ENCODE assay signal across 16 cellular contexts in the genomic region with DNA sequence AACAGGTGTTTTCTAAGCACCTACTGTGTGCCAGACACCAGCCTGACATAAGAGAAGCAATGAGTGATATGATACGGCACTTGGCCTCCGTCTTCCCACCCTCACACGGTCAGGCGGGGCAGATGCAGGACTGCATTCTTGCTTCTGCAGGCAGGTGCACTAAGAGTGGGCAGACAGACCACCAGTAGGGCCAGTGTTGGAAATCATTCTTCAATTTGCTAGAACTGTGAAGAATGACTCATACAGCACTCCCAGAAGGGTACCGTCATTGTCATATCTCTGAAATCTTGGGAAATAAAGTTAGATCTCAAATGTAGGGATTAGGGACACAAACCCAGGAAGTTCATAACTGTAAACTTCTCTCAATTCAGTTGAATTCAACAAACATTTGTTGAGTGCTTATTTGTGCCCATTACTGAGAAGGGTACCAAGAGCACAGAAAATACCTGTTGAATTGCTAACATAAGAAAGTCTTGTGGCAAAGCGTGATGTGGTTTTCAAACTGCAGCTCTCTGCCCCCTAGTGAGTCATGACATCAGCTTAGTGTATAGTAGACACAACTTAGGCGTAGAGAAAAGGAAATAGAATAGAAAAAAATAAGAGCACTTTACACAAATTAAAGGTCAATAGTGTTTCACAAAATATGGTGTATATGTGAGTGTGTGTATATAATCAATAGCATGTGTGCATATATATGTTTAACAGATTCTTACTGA.
DNase-seq lines count a peak whose midpoint lies in the region; ATAC-seq and TF ChIP-seq lines count a peak whose summit lies in the region.
"Had no signal": no experiment of that assay in that cellular context is flagged by ENCODE, and none has a peak within 500 bp of the region (broad histone marks: within the 10 kb centered on the region; RNA-seq: fewer than 3 reads in every experiment).

No MANE protein-coding gene starts in this region.

- H3K4me2 ChIP-seq in DND-41 (ENCODE audit: insufficient read depth, low read length) (no peak overlapping the region), SK-N-SH (no peak overlapping the region)

- H3K4me3 ChIP-seq in DND-41 (ENCODE audit: low read depth in 1 of 2, low read length in 2 of 2): no peak overlapping the region
- H3K4me3 ChIP-seq in SK-N-SH (ENCODE audit: low read depth in 2 of 2, low read length in 1 of 2): no peak overlapping the region
- no peak overlapping the region for H3K4me3 ChIP-seq in epithelial cell of esophagus (ENCODE audit: low read length)
- no peak overlapping the region for H3K4me3 ChIP-seq in CD4-positive, alpha-beta memory T cell (ENCODE audit: low read length in 2 of 2)
- H3K4me3 ChIP-seq: pancreas, testis had no signal

- H3K9me2 ChIP-seq in SK-N-SH: no peaks in the 10 kb centered on the region

- peaks cover 9 to 17% of the 10 kb centered on the region in 2 donors for H3K27me3 Mint-ChIP-seq in CD4-positive, alpha-beta memory T cell

- H4K20me1 ChIP-seq in DND-41 (ENCODE audit: insufficient read depth, low read length) (no peaks in the 10 kb centered on the region), SK-N-SH (ENCODE audit: insufficient read depth) (no peaks in the 10 kb centered on the region)

- H3K36me3 ChIP-seq in DND-41 (ENCODE audit: insufficient read depth, low read length) (no peaks in the 10 kb centered on the region), SK-N-SH (replicated peaks in 1 of 2; ENCODE audit: control insufficient read depth in 1 of 2, insufficient read depth in 2 of 2, low read length in 1 of 2) (no peaks in the 10 kb centered on the region)
- H3K36me3 ChIP-seq in CD4-positive, alpha-beta memory T cell (ENCODE audit: insufficient read depth, low read length): no peaks in the 10 kb centered on the region
- H3K36me3 ChIP-seq: pancreas had no signal

- intact Hi-C loops in CD4-positive, alpha-beta memory T cell (cut with micrococcal nuclease): no loop called here

- CTCF ChIA-PET in SK-N-SH (lab: Yijun Ruan, JAX): interaction anchor here (1.2 to 5.3 kb wide), 3 partner anchors 7 to 204 kb away, joined by 4 to 31 read pairs (median 6); no protein-coding TSS in a partner anchor
- CTCF ChIA-PET in CD4-positive, alpha-beta memory T cell (lab: Charles Lee; ENCODE audit: partially characterized antibody): interaction anchor here (0.6 to 2.3 kb wide), 3 partner anchors 14 to 36 kb away, joined by 3 to 6 read pairs (median 3); no protein-coding TSS in a partner anchor

- H3K4me1 ChIP-seq in DND-41 (ENCODE audit: insufficient read depth, low read length): no peaks in the 10 kb centered on the region
- H3K4me1 ChIP-seq in SK-N-SH (ENCODE audit: control insufficient read depth in 1 of 2, insufficient read depth in 2 of 2, low read depth in 1 of 2, low read length in 1 of 2): peaks cover 0 to 21% of the 10 kb centered on the region in 2 experiments; a peak in 2 of 4 replicates
- H3K4me1 ChIP-seq in CD4-positive, alpha-beta memory T cell (ENCODE audit: insufficient read depth, low read length): no peaks in the 10 kb centered on the region
- H3K4me1 ChIP-seq: pancreas, testis had no signal

- no peaks in the 10 kb centered on the region for H3K79me2 ChIP-seq in DND-41 (ENCODE audit: insufficient read depth, low read length)
- no peaks in the 10 kb centered on the region for H3K79me2 ChIP-seq in SK-N-SH (ENCODE audit: insufficient read depth)

- H3K27me3 ChIP-seq in DND-41 (ENCODE audit: insufficient read depth, low read length, poor library complexity): peaks cover 3% of the 10 kb centered on the region
- no peaks in the 10 kb centered on the region for H3K27me3 ChIP-seq in SK-N-SH (ENCODE audit: insufficient read depth)
- no peaks in the 10 kb centered on the region for H3K27me3 ChIP-seq in CD4-positive, alpha-beta memory T cell (ENCODE audit: insufficient read depth, low read length)
- H3K27me3 ChIP-seq: pancreas, testis had no signal

- no peak for TF ChIP-seq RAD21 in SK-N-SH (IDR thresholded peaks at IDR 0.05; ENCODE audit: low read length)

- no peaks in the 10 kb centered on the region for H3K9me3 Mint-ChIP-seq in CD4-positive, alpha-beta memory T cell
- H3K9me3 Mint-ChIP-seq: naive thymus-derived CD8-positive, alpha-beta T cell had no signal

- TF ChIP-seq CTCF in DND-41 (IDR thresholded peaks at IDR 0.05; ENCODE audit: borderline replicate concordance, extremely low read depth, low read length, poor library complexity, severe bottlenecking): no peak
- TF ChIP-seq CTCF in SK-N-SH (IDR thresholded peaks at IDR 0.05): 0 out of 2 replicates have a peak, but pooled peaks have one; percentile 10
- no peak for TF ChIP-seq CTCF in epithelial cell of esophagus (IDR thresholded peaks at IDR 0.05; ENCODE audit: insufficient read depth, low read depth, low read length, missing control alignments)

- H3F3A ChIP-seq in SK-N-SH (replicated peaks; ENCODE audit: insufficient read depth): no peaks in the 10 kb centered on the region

- 88% methylated on average over 7 of the region's 7 CpGs for WGBS in SK-N-SH (ENCODE audit: low lambda C conversion rate)

- ATAC-seq in DND-41 (ENCODE audit: insufficient read depth, low read depth) (peak; percentile 53; the same call in 1 of the 3 replicates), GM18868 (IDR thresholded peaks at IDR 0.05; ENCODE audit: unreplicated experiment) (no peak)
- ATAC-seq: activated CD8-positive, alpha-beta memory T cell treated with anti-CD3 and anti-CD28 coated beads, Interleukin-2, amount 10 ng/mL, durations not matched to agents 7 days and 5 days; naive thymus-derived CD8-positive, alpha-beta T cell; pancreas had no signal

- no peak overlapping the region for H2AFZ ChIP-seq in DND-41 (ENCODE audit: low read depth, low read length)
- H2AFZ ChIP-seq in SK-N-SH (ENCODE audit: low read depth): no peak overlapping the region

- no peaks in the 10 kb centered on the region for H3K9me3 ChIP-seq in DND-41 (ENCODE audit: insufficient read depth, low read length, severe bottlenecking)
- H3K9me3 ChIP-seq in SK-N-SH: no peaks in the 10 kb centered on the region
- no peaks in the 10 kb centered on the region for H3K9me3 ChIP-seq in CD4-positive, alpha-beta memory T cell (ENCODE audit: control insufficient read depth in 1 of 2, low read length in 2 of 2)
- H3K9me3 ChIP-seq: pancreas, testis had no signal

- no peaks in the 10 kb centered on the region for H3K36me3 Mint-ChIP-seq in CD4-positive, alpha-beta memory T cell
- H3K36me3 Mint-ChIP-seq: activated CD8-positive, alpha-beta memory T cell treated with anti-CD3 and anti-CD28 coated beads, Interleukin-2, amount 10 ng/mL, durations not matched to agents 7 days and 5 days; naive thymus-derived CD8-positive, alpha-beta T cell had no signal

- H3K27ac Mint-ChIP-seq in CD4-positive, alpha-beta memory T cell: no peak overlapping the region
- H3K27ac Mint-ChIP-seq: activated CD8-positive, alpha-beta memory T cell treated with anti-CD3 and anti-CD28 coated beads, Interleukin-2, amount 10 ng/mL, durations not matched to agents 7 days and 5 days; naive thymus-derived CD8-positive, alpha-beta T cell had no signal

- no peak overlapping the region for H3K4me3 Mint-ChIP-seq in CD4-positive, alpha-beta memory T cell
- H3K4me3 Mint-ChIP-seq: activated CD8-positive, alpha-beta memory T cell treated with anti-CD3 and anti-CD28 coated beads, Interleukin-2, amount 10 ng/mL, durations not matched to agents 7 days and 5 days; naive thymus-derived CD8-positive, alpha-beta T cell had no signal

- no peak overlapping the region for H3K27ac ChIP-seq in DND-41 (ENCODE audit: low read length)
- no peak overlapping the region for H3K27ac ChIP-seq in SK-N-SH (ENCODE audit: low read depth in 2 of 2, low read length in 1 of 2)
- no peak overlapping the region for H3K27ac ChIP-seq in CD4-positive, alpha-beta memory T cell (ENCODE audit: low read depth, low read length)
- H3K27ac ChIP-seq: pancreas, testis had no signal

- no peak for TF ChIP-seq EP300 in SK-N-SH (IDR thresholded peaks at IDR 0.05; ENCODE audit: borderline replicate concordance in 1 of 2, low read depth in 1 of 2, low read length in 1 of 2)

- H3K9ac ChIP-seq in DND-41 (ENCODE audit: low read depth, low read length) (no peak overlapping the region), SK-N-SH (no peak overlapping the region)

- POLR2A ChIA-PET in SK-N-SH (lab: Yijun Ruan, JAX): no interaction called here
- POLR2A ChIA-PET in CD4-positive, alpha-beta memory T cell (lab: Charles Lee; ENCODE audit: partially characterized antibody): no interaction called here

- DNase-seq in DND-41 (no peak), H4 (ENCODE audit: low spot score) (peak; percentile 13), SK-N-SH (no peak), epithelial cell of esophagus (ENCODE audit: low read depth) (peak; percentile 37), NCI-H1694 treated with DMSO at 0.1 percent for 48 hours (lab: John Stamatoyannopoulos, UW) (no peak)
- no peak for DNase-seq in stimulated activated CD4-positive, alpha-beta T cell treated with anti-CD3 and anti-CD28 coated beads, Interleukin-12 subunit alpha, Interleukin-12 subunit beta, amount 100 ng/mL, for 4 hours
- no peak for DNase-seq in CD4-positive, alpha-beta memory T cell
- DNase-seq: activated CD8-positive, alpha-beta memory T cell treated with anti-CD3 and anti-CD28 coated beads, Interleukin-2, amount 10 ng/mL, durations not matched to agents 7 days and 5 days; glutamatergic neuron; naive thymus-derived CD8-positive, alpha-beta T cell; NK-92 treated with Interleukin-12 subunit alpha and Interleukin-12 subunit beta, amount 100 ng/mL, for 24 hours; pancreas; stimulated activated CD4-positive, alpha-beta T cell treated with anti-CD3 and anti-CD28 coated beads, Interleukin-4, amount 100 ng/mL, for 4 hours; stimulated activated CD8-positive, alpha-beta memory T cell treated with anti-CD3 and anti-CD28 coated beads, Interleukin-4, amount 100 ng/mL, for 48 hours; testis had no signal

- H3K4me1 Mint-ChIP-seq in CD4-positive, alpha-beta memory T cell: peaks cover 0 to 5% (median 0%) of the 10 kb centered on the region in 4 donors
- H3K4me1 Mint-ChIP-seq: naive thymus-derived CD8-positive, alpha-beta T cell had no signal

TF ChIP-seq in SK-N-SH, 30 proteins besides CTCF, POLR2A, EP300 and RAD21 (continues in another document):
- TF ChIP-seq NRF1 (IDR thresholded peaks at IDR 0.05; ENCODE audit: low read depth, low read length) (no peak), FOXJ3 (CRISPR knock-in tag; IDR thresholded peaks at IDR 0.05) (no peak), TAF1 (IDR thresholded peaks at IDR 0.05; ENCODE audit: borderline replicate concordance, low read depth, low read length) (no peak), MEF2A (IDR thresholded peaks at IDR 0.05; ENCODE audit: borderline replicate concordance, low read depth) (no peak), EZH2phosphoT487 (IDR thresholded peaks at IDR 0.05; ENCODE audit: borderline replicate concordance, low read depth) (no peak), RCOR1 (IDR thresholded peaks at IDR 0.05; ENCODE audit: low read length) (no peak), RXRA (IDR thresholded peaks at IDR 0.05; ENCODE audit: borderline replicate concordance, low read depth) (no peak)

Comparison
In these comparisons a context has a peak if more than half of its experiments do, and no peak if none do; other contexts are left out.
1. DNase-seq: peak in H4 (single experiment) and epithelial cell of esophagus (single experiment); none in DND-41 (single experiment), SK-N-SH (single experiment), stimulated activated CD4-positive, alpha-beta T cell treated with anti-CD3 and anti-CD28 coated beads, Interleukin-12 subunit alpha, Interleukin-12 subunit beta, amount 100 ng/mL, for 4 hours (single experiment), NCI-H1694 treated with DMSO at 0.1 percent for 48 hours (single experiment) and CD4-positive, alpha-beta memory T cell (0 of 5).